30 cellular contexts compared by ENCODE assay signal in genomic region chr3:41569632-41570338, GRCh38.
"Had no signal": no experiment of that assay in that cellular context is flagged by ENCODE, and none has a peak within 500 bp of the region (broad histone marks: within the 10 kb centered on the region; RNA-seq: fewer than 3 reads in every experiment).

No MANE protein-coding gene starts in this region.

- H3K9me3 Mint-ChIP-seq: activated CD8-positive, alpha-beta T cell treated with anti-CD3 and anti-CD28 coated beads for 36 hours; activated T-cell treated with anti-CD3 and anti-CD28 coated beads, Interleukin-2, amount 50 U/mL, for 4 hours; activated T-helper 17 cell treated with anti-CD3 and anti-CD28 coated beads, Interleukin-2, amount 50 U/mL, for 72 hours; central memory CD8-positive, alpha-beta T cell; memory B cell; T-helper 1 cell treated with Interleukin-12 subunit alpha and Interleukin-12 subunit beta and Interleukin-4 antibody, amounts not matched to agents 30 μg/mL and 1 μg/mL, for 36 hours had no signal

- H3K4me2 ChIP-seq: hepatocyte, smooth muscle cell had no signal

- H2AFZ ChIP-seq: hepatocyte had no signal

- DNase-seq: activated CD4-positive, alpha-beta T cell treated with anti-CD3 and anti-CD28 coated beads, Interleukin-2, amount 50 U/mL, for 1 hour; activated CD4-positive, CD25-positive, alpha-beta regulatory T cell treated with anti-CD3 and anti-CD28 coated beads, Interleukin-2, amount 50 U/mL, for 72 hours; activated CD8-positive, alpha-beta T cell treated with anti-CD3 and anti-CD28 coated beads for 36 hours; activated gamma-delta T cell treated with Interleukin-2 at 50 U/mL for 16 hours; activated naive CD4-positive, alpha-beta T cell treated with anti-CD3 and anti-CD28 coated beads, Interleukin-2, amount 50 U/mL, for 16 hours; activated T-cell treated with anti-CD3 and anti-CD28 coated beads, Interleukin-2, amount 50 U/mL, for 4 hours; amniotic stem cell; effector CD4-positive, alpha-beta T cell; left colon; midbrain; naive thymus-derived CD4-positive, alpha-beta T cell; ovary; stimulated activated CD4-positive, alpha-beta T cell treated with anti-CD3 and anti-CD28 coated beads, Interleukin-15, amount 100 ng/mL, for 24 hours; stimulated activated CD4-positive, alpha-beta T cell treated with anti-CD3 and anti-CD28 coated beads, Interleukin-2, amount 100 ng/mL, for 24 hours; stimulated activated naive B cell treated with anti-CD40 and anti-IgM and Interleukin-4, amounts not matched to agents 10 μg/mL and 1 μg/mL and 100 μg/mL, for 72 hours; stomach; T1000; upper lobe of right lung had no signal

- ATAC-seq: activated CD8-positive, alpha-beta T cell treated with anti-CD3 and anti-CD28 coated beads for 36 hours; activated T-cell treated with anti-CD3 and anti-CD28 coated beads, Interleukin-2, amount 50 U/mL, for 4 hours; activated T-helper 17 cell treated with anti-CD3 and anti-CD28 coated beads, Interleukin-2, amount 50 U/mL, for 72 hours; gastroesophageal sphincter; left colon; naive thymus-derived CD4-positive, alpha-beta T cell; upper lobe of right lung had no signal

- H3K27ac ChIP-seq: gastroesophageal sphincter, hepatocyte, ovary, prostate gland, stomach, upper lobe of right lung had no signal

- H3K36me3 ChIP-seq: gastroesophageal sphincter, ovary, prostate gland, stomach, thyroid gland, upper lobe of right lung had no signal

- H3K27me3 ChIP-seq: gastroesophageal sphincter, hepatocyte, ovary, stomach, thyroid gland, upper lobe of right lung had no signal

- H3K4me1 Mint-ChIP-seq: activated T-helper 17 cell treated with anti-CD3 and anti-CD28 coated beads, Interleukin-2, amount 50 U/mL, for 72 hours; central memory CD8-positive, alpha-beta T cell; naive thymus-derived CD4-positive, alpha-beta T cell had no signal

- H3K9me3 ChIP-seq: gastroesophageal sphincter, ovary, prostate gland, stomach, thyroid gland, upper lobe of right lung had no signal

- H3K79me2 ChIP-seq: hepatocyte had no signal

- H3K27me3 Mint-ChIP-seq: activated CD8-positive, alpha-beta T cell treated with anti-CD3 and anti-CD28 coated beads for 36 hours; activated T-helper 17 cell treated with anti-CD3 and anti-CD28 coated beads, Interleukin-2, amount 50 U/mL, for 72 hours; central memory CD8-positive, alpha-beta T cell; memory B cell; naive thymus-derived CD4-positive, alpha-beta T cell; stimulated activated naive B cell treated with anti-CD40 and anti-IgM and Interleukin-4, amounts not matched to agents 10 μg/mL and 1 μg/mL and 100 μg/mL, for 72 hours had no signal

- FAIRE-seq: colon, endometrium, keratinocyte had no signal

- H3K27ac Mint-ChIP-seq: activated CD8-positive, alpha-beta T cell treated with anti-CD3 and anti-CD28 coated beads for 36 hours; activated T-helper 17 cell treated with anti-CD3 and anti-CD28 coated beads, Interleukin-2, amount 50 U/mL, for 72 hours; memory B cell; naive thymus-derived CD4-positive, alpha-beta T cell; stimulated activated naive B cell treated with anti-CD40 and anti-IgM and Interleukin-4, amounts not matched to agents 10 μg/mL and 1 μg/mL and 100 μg/mL, for 72 hours; T-helper 1 cell treated with Interleukin-12 subunit alpha and Interleukin-12 subunit beta and Interleukin-4 antibody, amounts not matched to agents 30 μg/mL and 1 μg/mL, for 36 hours had no signal

- H3K4me1 ChIP-seq: gastroesophageal sphincter, prostate gland, stomach, upper lobe of right lung had no signal

- H3K4me3 Mint-ChIP-seq: activated CD8-positive, alpha-beta T cell treated with anti-CD3 and anti-CD28 coated beads for 36 hours; activated T-cell treated with anti-CD3 and anti-CD28 coated beads, Interleukin-2, amount 50 U/mL, for 4 hours; activated T-helper 17 cell treated with anti-CD3 and anti-CD28 coated beads, Interleukin-2, amount 50 U/mL, for 72 hours; central memory CD8-positive, alpha-beta T cell; memory B cell; naive thymus-derived CD4-positive, alpha-beta T cell; stimulated activated naive B cell treated with anti-CD40 and anti-IgM and Interleukin-4, amounts not matched to agents 10 μg/mL and 1 μg/mL and 100 μg/mL, for 72 hours; T-helper 1 cell treated with Interleukin-12 subunit alpha and Interleukin-12 subunit beta and Interleukin-4 antibody, amounts not matched to agents 30 μg/mL and 1 μg/mL, for 36 hours had no signal

- H3K4me3 ChIP-seq: gastroesophageal sphincter, hepatocyte, ovary, prostate gland, smooth muscle cell, stomach, thyroid gland, upper lobe of right lung had no signal
